ENCODE assay signal across 12 cellular contexts in the genomic region with DNA sequence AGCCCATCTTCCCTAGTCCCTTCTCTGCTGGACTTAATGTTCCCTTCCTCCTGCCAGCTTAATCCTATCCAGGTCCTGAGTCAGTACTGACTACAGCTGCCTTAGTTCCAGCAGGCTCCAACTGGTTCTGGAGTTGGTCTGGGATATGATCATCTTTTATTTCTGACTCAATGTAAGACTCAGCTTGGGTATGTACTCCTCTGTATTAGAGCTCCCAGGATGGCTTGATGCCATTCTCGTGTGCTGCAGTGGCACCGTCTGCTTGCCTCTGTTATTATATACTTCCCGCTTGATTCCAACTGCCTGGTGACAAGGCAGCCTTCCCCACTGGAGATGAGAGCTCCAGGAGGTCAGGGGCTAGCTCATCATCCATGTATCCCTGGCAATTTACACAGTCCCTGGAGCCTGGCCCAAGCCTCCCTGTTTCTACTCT.
DNase-seq lines count a peak whose midpoint lies in the region; ATAC-seq and TF ChIP-seq lines count a peak whose summit lies in the region.
"Had no signal": no experiment of that assay in that cellular context is flagged by ENCODE, and none has a peak within 500 bp of the region (broad histone marks: within the 10 kb centered on the region; RNA-seq: fewer than 3 reads in every experiment).

No MANE protein-coding gene starts in this region.

- H3K9me3 Mint-ChIP-seq in brain, result peaks cover 0 to 9% (median 5%) of the 10 kb centered on the region in 5 experiments
- H3K9me3 Mint-ChIP-seq: memory B cell had no signal

- H3K9me2 ChIP-seq in hepatocyte (replicated peaks; ENCODE audit: insufficient read depth), result no peaks in the 10 kb centered on the region

- H3K4me3 ChIP-seq in HEK293 (ENCODE audit: low read depth, low read length) (no peak overlapping the region), hepatocyte (no peak overlapping the region), skeletal muscle tissue (ENCODE audit: low read length in 3 of 3) (peak overlapping the region in 2 of 3 donors; percentile 4 to 13)
- H3K4me3 ChIP-seq: spleen had no signal

- H3K9ac ChIP-seq in skeletal muscle tissue (ENCODE audit: low read depth in 1 of 3, low read length in 3 of 3), result peak overlapping the region in 1 of 3 donors; percentile 11

- H3K36me3 ChIP-seq in HEK293 (ENCODE audit: control insufficient read depth in 2 of 2, insufficient read depth in 1 of 2, low read length in 2 of 2) (no peaks in the 10 kb centered on the region), hepatocyte (replicated peaks; ENCODE audit: insufficient read depth, low read depth) (no peaks in the 10 kb centered on the region), skeletal muscle tissue (ENCODE audit: control insufficient read depth in 3 of 3, insufficient read depth in 3 of 3, low read length in 3 of 3) (no peaks in the 10 kb centered on the region)
- H3K36me3 ChIP-seq: spleen had no signal

- CTCF ChIA-PET in HEK293 (lab: Yijun Ruan, JAX), result no interaction called here

- no peak overlapping the region for H3K4me3 Mint-ChIP-seq in brain
- H3K4me3 Mint-ChIP-seq: memory B cell had no signal

- peaks cover 9% of the 10 kb centered on the region for H3K27me3 Mint-ChIP-seq in brain

- H3K79me2 ChIP-seq in hepatocyte, result no peaks in the 10 kb centered on the region

- H3K4me2 ChIP-seq in hepatocyte, result no peak overlapping the region

- H3K9me3 ChIP-seq in HEK293 (ENCODE audit: control insufficient read depth, insufficient read depth, low read depth, low read length) (no peaks in the 10 kb centered on the region), hepatocyte (ENCODE audit: low read depth) (no peaks in the 10 kb centered on the region), skeletal muscle tissue (ENCODE audit: control insufficient read depth in 3 of 3, low read length in 3 of 3) (no peaks in the 10 kb centered on the region)
- H3K9me3 ChIP-seq: spleen had no signal

- peaks cover 13% of the 10 kb centered on the region for H3K4me1 Mint-ChIP-seq in brain
- H3K4me1 Mint-ChIP-seq: memory B cell had no signal

- POLR2A ChIA-PET in HEK293 (lab: Yijun Ruan, JAX), result no interaction called here

- DNase-seq in hepatocyte (ENCODE audit: low spot score) (peak; percentile 23), NCI-H526 treated with DMSO at 0.1 percent for 48 hours (lab: John Stamatoyannopoulos, UW) (no peak), NCI-H2107 (lab: John Stamatoyannopoulos, UW) (no peak), NCI-H774 (lab: John Stamatoyannopoulos, UW) (no peak)
- DNase-seq: OCI-M1, spleen had no signal

- H3K4me1 ChIP-seq in HEK293 (ENCODE audit: control insufficient read depth, insufficient read depth, low read length) (no peaks in the 10 kb centered on the region), hepatocyte (ENCODE audit: insufficient read depth) (no peaks in the 10 kb centered on the region), skeletal muscle tissue (ENCODE audit: control insufficient read depth in 3 of 3, insufficient read depth in 3 of 3, low read length in 3 of 3) (peaks cover 10 to 12% (median 11%) of the 10 kb centered on the region in 3 donors)
- H3K4me1 ChIP-seq: spleen had no signal

- H4K20me1 ChIP-seq in hepatocyte (ENCODE audit: insufficient read depth, poor library complexity, severe bottlenecking), result no peaks in the 10 kb centered on the region

- ATAC-seq in HG02852 (IDR thresholded peaks at IDR 0.05; ENCODE audit: unreplicated experiment), result no peak

- 89% methylated on average over 3 of the region's 3 CpGs for WGBS in hepatocyte (ENCODE audit: low lambda C conversion rate, missing lambda C conversion rate)

- H3K27ac Mint-ChIP-seq in brain, result peak overlapping the region in 3 of 5 experiments; percentile 32 to 71 (median 64)
- H3K27ac Mint-ChIP-seq: memory B cell had no signal

- H3K27ac ChIP-seq in HEK293 (ENCODE audit: extremely low read depth, low read depth, low read length) (no peak overlapping the region), hepatocyte (no peak overlapping the region), skeletal muscle tissue (ENCODE audit: low read depth, low read length) (peak overlapping the region; percentile 72)
- H3K27ac ChIP-seq: HL-60, spleen had no signal

- H2AFZ ChIP-seq in hepatocyte, result no peak overlapping the region

- no peaks in the 10 kb centered on the region for H3K36me3 Mint-ChIP-seq in brain
- H3K36me3 Mint-ChIP-seq: memory B cell had no signal

- H3K27me3 ChIP-seq in hepatocyte (no peaks in the 10 kb centered on the region), skeletal muscle tissue (ENCODE audit: control insufficient read depth in 3 of 3, insufficient read depth in 3 of 3, low read length in 3 of 3) (no peaks in the 10 kb centered on the region)

- no peak for TF ChIP-seq CTCF in HEK293 (tag by site-specific recombination; IDR thresholded peaks at IDR 0.05)
- TF ChIP-seq CTCF in brain (conservative IDR thresholded peaks at IDR 0.05), result no peak
- no peak for TF ChIP-seq CTCF in hepatocyte (IDR thresholded peaks at IDR 0.05; ENCODE audit: poor library complexity)

TF ChIP-seq in HEK293, 187 proteins besides CTCF, POLR2A, EP300 and RAD21:
- TF ChIP-seq GLIS1 (tag by site-specific recombination; IDR thresholded peaks at IDR 0.05) (peak; percentile 24; the same call in 1 of the 2 replicates), ZNF19 (tag by site-specific recombination; IDR thresholded peaks at IDR 0.05; ENCODE audit: low read depth) (no peak)

Comparison
In these comparisons a context has a peak if more than half of its experiments do, and no peak if none do; other contexts are left out.
1. H3K4me3 ChIP-seq: peak in skeletal muscle tissue (2 of 3); none in HEK293 (single experiment) and hepatocyte (single experiment).